Comparison of ENCODE assay signal across 10 cellular contexts in genomic region chr9:93612796-93613154, GRCh38. TPM values are rescaled to one million over a fixed set of nuclear protein-coding genes. Genes with fewer than 3 reads are reported as not detected.
DNase-seq lines count a peak whose midpoint lies in the region; ATAC-seq and TF ChIP-seq lines count a peak whose summit lies in the region.
"Had no signal": no experiment of that assay in that cellular context is flagged by ENCODE, and none has a peak within 500 bp of the region (broad histone marks: within the 10 kb centered on the region; RNA-seq: fewer than 3 reads in every experiment).

No MANE protein-coding gene starts in this region.

- H2BK5ac ChIP-seq in trophoblast cell (ENCODE audit: low read depth, low read length, poor library complexity), result no peak overlapping the region

- 59 to 69% (median 64%) methylated on average over 5 of the region's 5 CpGs for WGBS in heart left ventricle, 4 donors
- WGBS in right cardiac atrium, result 64% methylated on average over 5 of the region's 5 CpGs
- WGBS in trophoblast cell (ENCODE audit: extremely low coverage, insufficient coverage, insufficient read length), result no CpG with 5 or more reads among the region's 5 CpGs

- no peaks in the 10 kb centered on the region for H3K79me1 ChIP-seq in trophoblast cell (ENCODE audit: low read length)

- peak in 3 of 4 donors; percentile 19 to 57 (median 48) for ATAC-seq in heart left ventricle
- no peak for ATAC-seq in right cardiac atrium
- ATAC-seq in HG03139 (IDR thresholded peaks at IDR 0.05; ENCODE audit: unreplicated experiment), result peak; percentile 58
- no peak for ATAC-seq in GM18873 (IDR thresholded peaks at IDR 0.05; ENCODE audit: low FRiP score, unreplicated experiment)

- H3K79me2 ChIP-seq in trophoblast cell (ENCODE audit: control insufficient read depth, insufficient read depth, low read length, poor library complexity), result no peaks in the 10 kb centered on the region

- no peaks in the 10 kb centered on the region for H3K27me3 Mint-ChIP-seq in activated CD4-positive, alpha-beta memory T cell treated with anti-CD3 and anti-CD28 coated beads for 36 hours
- no peaks in the 10 kb centered on the region for H3K27me3 Mint-ChIP-seq in chondrocyte (ENCODE audit: low read depth)

- no peak overlapping the region for H4K12ac ChIP-seq in trophoblast cell (ENCODE audit: low read depth, low read length)

- no peak overlapping the region for H3K4me2 ChIP-seq in trophoblast cell (ENCODE audit: low read length)

- H2BK120ac ChIP-seq in trophoblast cell (ENCODE audit: insufficient read depth, low read length, poor library complexity), result no peak overlapping the region

- H3K4me1 Mint-ChIP-seq in activated CD4-positive, alpha-beta memory T cell treated with anti-CD3 and anti-CD28 coated beads for 36 hours (ENCODE audit: low read depth), result peaks cover 18% of the 10 kb centered on the region
- H3K4me1 Mint-ChIP-seq in chondrocyte (ENCODE audit: low read depth), result peaks cover 13% of the 10 kb centered on the region

- CTCF ChIA-PET in activated CD4-positive, alpha-beta memory T cell treated with anti-CD3 and anti-CD28 coated beads for 36 hours (lab: Charles Lee), result no interaction called here

- no peak for TF ChIP-seq CTCF in heart left ventricle (IDR thresholded peaks at IDR 0.05)
- TF ChIP-seq CTCF in chondrocyte (IDR thresholded peaks at IDR 0.05), result no peak

- H3K27ac Mint-ChIP-seq in activated CD4-positive, alpha-beta memory T cell treated with anti-CD3 and anti-CD28 coated beads for 36 hours, result peak overlapping the region; percentile 18
- H3K27ac Mint-ChIP-seq in chondrocyte (ENCODE audit: unreplicated experiment), result no peak overlapping the region

- H4K8ac ChIP-seq in trophoblast cell (ENCODE audit: low read depth, low read length), result no peak overlapping the region

- no peak overlapping the region for H2AK5ac ChIP-seq in trophoblast cell (ENCODE audit: low read length)

- no peak overlapping the region for H3K4me3 ChIP-seq in heart left ventricle
- H3K4me3 ChIP-seq in right cardiac atrium (ENCODE audit: low read length), result no peak overlapping the region
- no peak overlapping the region for H3K4me3 ChIP-seq in trophoblast cell (ENCODE audit: low read depth, low read length)

- H3K9me3 ChIP-seq in heart left ventricle (peaks cover 0 to 33% (median 16%) of the 10 kb centered on the region in 12 donors), right cardiac atrium (ENCODE audit: control insufficient read depth, low read length) (peaks cover 2% of the 10 kb centered on the region), trophoblast cell (ENCODE audit: insufficient read depth, low read depth, low read length) (no peaks in the 10 kb centered on the region)

- H3K27me3 ChIP-seq in heart left ventricle (no peaks in the 10 kb centered on the region), right cardiac atrium (ENCODE audit: control insufficient read depth, insufficient read depth) (no peaks in the 10 kb centered on the region), trophoblast cell (ENCODE audit: insufficient read depth, low read length) (no peaks in the 10 kb centered on the region)

- POLR2A ChIA-PET in activated CD4-positive, alpha-beta memory T cell treated with anti-CD3 and anti-CD28 coated beads for 36 hours (lab: Charles Lee), result no interaction called here

- no peak overlapping the region for H2BK12ac ChIP-seq in trophoblast cell (ENCODE audit: low read length)

- no peak for TF ChIP-seq POLR2A in heart left ventricle (IDR thresholded peaks at IDR 0.05)

- intact Hi-C loops in heart left ventricle (cut with DNase I), result no loop called here
- intact Hi-C loops in right cardiac atrium (cut with DNase I), result no loop called here
- intact Hi-C loops in activated CD4-positive, alpha-beta memory T cell treated with anti-CD3 and anti-CD28 coated beads for 36 hours (cut with micrococcal nuclease), result loop anchor here (5.0 kb wide), 1 partner anchor 35 kb away; the partner anchor contains the start of gene PHF2

- no peak overlapping the region for H3K23ac ChIP-seq in trophoblast cell (ENCODE audit: low read length)

- H3K9ac ChIP-seq in trophoblast cell (ENCODE audit: low read length), result no peak overlapping the region

- H3K36me3 Mint-ChIP-seq in activated CD4-positive, alpha-beta memory T cell treated with anti-CD3 and anti-CD28 coated beads for 36 hours, result peaks cover 13% of the 10 kb centered on the region
- H3K36me3 Mint-ChIP-seq in chondrocyte (ENCODE audit: low read depth), result peaks cover 9% of the 10 kb centered on the region

- H3K18ac ChIP-seq in trophoblast cell (ENCODE audit: low read length), result no peak overlapping the region

- DNase-seq in heart left ventricle (no peak), right cardiac atrium (no peak), chondrocyte (ENCODE audit: low spot score) (no peak), trophoblast cell (no peak), iPS-NIHi11 (ENCODE audit: low spot score) (no peak)
- peak; percentile 36 for DNase-seq in activated CD4-positive, alpha-beta memory T cell treated with anti-CD3 and anti-CD28 coated beads for 36 hours
- DNase-seq: C1 segment of cervical spinal cord, natural killer cell had no signal

- H2AFZ ChIP-seq in trophoblast cell (ENCODE audit: insufficient read depth, low read length, poor library complexity), result no peak overlapping the region

- H3K27ac ChIP-seq in heart left ventricle (no peak overlapping the region), right cardiac atrium (ENCODE audit: low read length) (no peak overlapping the region), trophoblast cell (ENCODE audit: low read depth, low read length) (no peak overlapping the region)

- H3K4ac ChIP-seq in trophoblast cell (ENCODE audit: low read depth, low read length), result no peak overlapping the region

- H3K4me1 ChIP-seq in heart left ventricle (peaks cover 0 to 31% (median 20%) of the 10 kb centered on the region in 12 donors), right cardiac atrium (ENCODE audit: control insufficient read depth, insufficient read depth, low read length) (peaks cover 5% of the 10 kb centered on the region), trophoblast cell (ENCODE audit: control insufficient read depth in 1 of 2, insufficient read depth in 2 of 2, low read length in 2 of 2) (no peaks in the 10 kb centered on the region)

- H3K9me3 Mint-ChIP-seq in activated CD4-positive, alpha-beta memory T cell treated with anti-CD3 and anti-CD28 coated beads for 36 hours, result peaks cover 29% of the 10 kb centered on the region
- peaks cover 24% of the 10 kb centered on the region for H3K9me3 Mint-ChIP-seq in chondrocyte (ENCODE audit: low read depth)

- H3K36me3 ChIP-seq in heart left ventricle, result no peaks in the 10 kb centered on the region
- peaks cover 0 to 3% of the 10 kb centered on the region in 2 experiments for H3K36me3 ChIP-seq in trophoblast cell (ENCODE audit: control insufficient read depth in 1 of 2, insufficient read depth in 2 of 2, low read length in 2 of 2)

- no peak overlapping the region for H4K91ac ChIP-seq in trophoblast cell (ENCODE audit: low read depth, low read length)

- no peak overlapping the region for H3K4me3 Mint-ChIP-seq in activated CD4-positive, alpha-beta memory T cell treated with anti-CD3 and anti-CD28 coated beads for 36 hours
- no peak overlapping the region for H3K4me3 Mint-ChIP-seq in chondrocyte (ENCODE audit: unreplicated experiment)
- H3K4me3 Mint-ChIP-seq: natural killer cell had no signal

- H3K14ac ChIP-seq in trophoblast cell (ENCODE audit: low read length), result no peak overlapping the region

RNA-seq across cellular contexts. Expression of gene PHF2, which starts 36.4 kb away (rescaled TPM):
- 10 to 100 TPM; 19.5 to 37.2 (median 22.4) TPM for total RNA-seq in heart left ventricle
- polyA plus RNA-seq in heart left ventricle, result 10 to 100 TPM; 18.8 to 20.4 TPM
- total RNA-seq in right cardiac atrium, result 10 to 100 TPM; 31.1 to 32.4 (median 31.6) TPM
- 28.3 TPM for polyA plus RNA-seq in right cardiac atrium
- total RNA-seq in activated CD4-positive, alpha-beta memory T cell treated with anti-CD3 and anti-CD28 coated beads for 36 hours, result 10 to 100 TPM; 16.0 to 16.2 TPM
- 28.5 to 30.1 TPM (median 29.4 TPM) in 3 replicates for total RNA-seq in chondrocyte
- polyA plus RNA-seq in trophoblast cell (2013), result 12.6 and 12.7 TPM in 2 replicates

Comparison
In these comparisons a context has a peak if more than half of its experiments do, and no peak if none do; other contexts are left out.
1. ATAC-seq: peak in heart left ventricle (3 of 4) and HG03139 (single experiment); none in right cardiac atrium (0 of 2) and GM18873 (single experiment).